8 cellular contexts compared by ENCODE assay signal in genomic region chr1:206635080-206635982, GRCh38. TPM values are rescaled to one million over a fixed set of nuclear protein-coding genes. Genes with fewer than 3 reads are reported as not detected.
DNase-seq lines count a peak whose midpoint lies in the region; ATAC-seq and TF ChIP-seq lines count a peak whose summit lies in the region.

TSS of gene DYRK3 (plus strand) at chr1:206635536. CDS start at chr1:206635704, 168 bp downstream.

- DNase-seq in GM13977 (ENCODE audit: low spot score) = peak; percentile 94
- DNase-seq in NCI-H146 treated with DMSO at 0.1 percent for 48 hours (lab: John Stamatoyannopoulos, UW; ENCODE audit: unreplicated experiment) = peak; percentile 87
- DNase-seq in amniotic stem cell (lab: John Stamatoyannopoulos, UW) = peak; percentile 85
- DNase-seq in left ventricle myocardium inferior = peak; percentile 96
- peak; percentile 85 for DNase-seq in progenitor cell of endocrine pancreas (ENCODE audit: low spot score, unreplicated experiment)
- peak; percentile 93 for DNase-seq in ureter (ENCODE audit: low spot score)

- intact Hi-C loops in left ventricle myocardium inferior (cut with micrococcal nuclease) = loop anchor here (10.0 kb wide), 1 partner anchor 279 kb away; no protein-coding TSS in a partner anchor

- peaks cover 13% of the 10 kb centered on the region for H3K36me3 ChIP-seq in left ventricle myocardium inferior

- peak; percentile 82 for ATAC-seq in HG02870 (IDR thresholded peaks at IDR 0.05; ENCODE audit: unreplicated experiment)

- H3K4me1 Mint-ChIP-seq in T-helper 1 cell treated with Interleukin-12 subunit alpha and Interleukin-12 subunit beta and Interleukin-4 antibody, amounts not matched to agents 30 μg/mL and 1 μg/mL, for 36 hours (ENCODE audit: low read depth) = peaks cover 27% of the 10 kb centered on the region
- H3K4me1 Mint-ChIP-seq in progenitor cell of endocrine pancreas (ENCODE audit: low read depth) = peaks cover 25% of the 10 kb centered on the region

- peak within 1 kb of the TSS; percentile 94 for H3K27ac Mint-ChIP-seq in T-helper 1 cell treated with Interleukin-12 subunit alpha and Interleukin-12 subunit beta and Interleukin-4 antibody, amounts not matched to agents 30 μg/mL and 1 μg/mL, for 36 hours
- H3K27ac Mint-ChIP-seq in progenitor cell of endocrine pancreas = peak within 1 kb of the TSS; percentile 87

- H3K9me3 ChIP-seq in left ventricle myocardium inferior (replicated peaks) = no peaks in the 10 kb centered on the region

- peak within 1 kb of the TSS; percentile 85 for H3K4me3 Mint-ChIP-seq in T-helper 1 cell treated with Interleukin-12 subunit alpha and Interleukin-12 subunit beta and Interleukin-4 antibody, amounts not matched to agents 30 μg/mL and 1 μg/mL, for 36 hours
- peak within 1 kb of the TSS; percentile 78 for H3K4me3 Mint-ChIP-seq in progenitor cell of endocrine pancreas (ENCODE audit: low read depth)

- H3K4me3 ChIP-seq in left ventricle myocardium inferior = peak within 1 kb of the TSS; percentile 98

- peaks cover 61% of the 10 kb centered on the region for H3K4me1 ChIP-seq in left ventricle myocardium inferior

- no peaks in the 10 kb centered on the region for H3K27me3 ChIP-seq in left ventricle myocardium inferior (ENCODE audit: low read depth)

- H3K36me3 Mint-ChIP-seq in T-helper 1 cell treated with Interleukin-12 subunit alpha and Interleukin-12 subunit beta and Interleukin-4 antibody, amounts not matched to agents 30 μg/mL and 1 μg/mL, for 36 hours (ENCODE audit: low read depth) = peaks cover 2% of the 10 kb centered on the region
- H3K36me3 Mint-ChIP-seq in progenitor cell of endocrine pancreas (ENCODE audit: insufficient read depth) = peaks cover 2% of the 10 kb centered on the region

- H3K27ac ChIP-seq in left ventricle myocardium inferior (replicated peaks) = peak within 1 kb of the TSS; percentile 91

- TF ChIP-seq CTCF in GM13977 (IDR thresholded peaks at IDR 0.05; ENCODE audit: extremely low read depth, insufficient read depth, missing control alignments) (no peak), left ventricle myocardium inferior (IDR thresholded peaks at IDR 0.05; ENCODE audit: borderline replicate concordance) (peak; percentile 30), progenitor cell of endocrine pancreas (IDR thresholded peaks at IDR 0.05; ENCODE audit: unreplicated experiment) (no peak)

- in situ Hi-C loops in GM13977 (cut with MboI; ENCODE audit: low pct_unique_long_range_greater_than_20kb, low sequenced_read_pairs, unreplicated experiment) = no loop called here

- no peaks in the 10 kb centered on the region for H3K9me3 Mint-ChIP-seq in T-helper 1 cell treated with Interleukin-12 subunit alpha and Interleukin-12 subunit beta and Interleukin-4 antibody, amounts not matched to agents 30 μg/mL and 1 μg/mL, for 36 hours
- H3K9me3 Mint-ChIP-seq in progenitor cell of endocrine pancreas (ENCODE audit: low read depth) = no peaks in the 10 kb centered on the region

- H3K27me3 Mint-ChIP-seq in T-helper 1 cell treated with Interleukin-12 subunit alpha and Interleukin-12 subunit beta and Interleukin-4 antibody, amounts not matched to agents 30 μg/mL and 1 μg/mL, for 36 hours (ENCODE audit: low read depth) = peaks cover 12% of the 10 kb centered on the region
- H3K27me3 Mint-ChIP-seq in progenitor cell of endocrine pancreas = peaks cover 7% of the 10 kb centered on the region

RNA-seq across cellular contexts. Expression of gene DYRK3, which starts in this region (rescaled TPM):
- total RNA-seq in left ventricle myocardium inferior (26.6 TPM), progenitor cell of endocrine pancreas (8.4 and 9.1 TPM in 2 replicates), ureter (4.8 TPM)

Comparison
In these comparisons a context has a peak if more than half of its experiments do, and no peak if none do; other contexts are left out.
1. Peak in every context shown above with its lines: DNase-seq, ATAC-seq, H3K4me3 ChIP-seq and H3K27ac ChIP-seq.